8 cellular contexts compared by ENCODE assay signal in genomic region chr10:43105119-43105792, GRCh38. TPM values are rescaled to one million over a fixed set of nuclear protein-coding genes. Genes with fewer than 3 reads are reported as not detected.
DNase-seq lines count a peak whose midpoint lies in the region; ATAC-seq and TF ChIP-seq lines count a peak whose summit lies in the region.

No MANE protein-coding gene starts in this region.

- H3K4me1 Mint-ChIP-seq in CD4-positive, alpha-beta memory T cell, result peaks cover 5 to 13% (median 7%) of the 10 kb centered on the region in 4 donors
- peaks cover 6% of the 10 kb centered on the region for H3K4me1 Mint-ChIP-seq in activated T-cell treated with anti-CD3 and anti-CD28 coated beads, Interleukin-2, amount 50 U/mL, for 24 hours (ENCODE audit: low read depth)

- no peaks in the 10 kb centered on the region for H3K36me3 ChIP-seq in CD4-positive, alpha-beta memory T cell (ENCODE audit: insufficient read depth, low read length)
- no peaks in the 10 kb centered on the region for H3K36me3 ChIP-seq in esophagus squamous epithelium
- H3K36me3 ChIP-seq in muscle layer of duodenum (ENCODE audit: control insufficient read depth in 1 of 2, insufficient read depth in 2 of 2, low read length in 2 of 2), result no peaks in the 10 kb centered on the region

- peak; percentile 69 to 79 (median 71) for DNase-seq in CD4-positive, alpha-beta memory T cell
- peak; percentile 75 for DNase-seq in OCI-M1 (lab: John Stamatoyannopoulos, UW)
- peak; percentile 91 for DNase-seq in activated T-cell treated with anti-CD3 and anti-CD28 coated beads, Interleukin-2, amount 50 U/mL, for 24 hours
- peak; percentile 10 for DNase-seq in esophagus squamous epithelium (lab: John Stamatoyannopoulos, UW)
- peak; percentile 48 to 56 for DNase-seq in stimulated activated CD8-positive, alpha-beta memory T cell treated with anti-CD3 and anti-CD28 coated beads, Interleukin-4, amount 100 ng/mL, for 4 hours (ENCODE audit: low read depth in 2 of 2, low spot score in 1 of 2)

- no peak for TF ChIP-seq POLR2A in esophagus squamous epithelium (IDR thresholded peaks at IDR 0.05)

- WGBS in esophagus squamous epithelium, 2 donors, result 0% methylated on average over 12 of the region's 64 CpGs; no CpG with 5 or more reads in 1 of the 2 donors

- no peaks in the 10 kb centered on the region for H3K36me3 Mint-ChIP-seq in CD4-positive, alpha-beta memory T cell
- no peaks in the 10 kb centered on the region for H3K36me3 Mint-ChIP-seq in activated T-cell treated with anti-CD3 and anti-CD28 coated beads, Interleukin-2, amount 50 U/mL, for 24 hours (ENCODE audit: low read depth)

- H3K27me3 ChIP-seq in CD4-positive, alpha-beta memory T cell (ENCODE audit: insufficient read depth, low read length), result no peaks in the 10 kb centered on the region
- H3K27me3 ChIP-seq in esophagus squamous epithelium (peaks cover 0 to 49% (median 5%) of the 10 kb centered on the region in 4 donors), muscle layer of duodenum (ENCODE audit: low read depth, low read length) (no peaks in the 10 kb centered on the region)

- CTCF ChIA-PET in CD4-positive, alpha-beta memory T cell (lab: Charles Lee; ENCODE audit: partially characterized antibody), result interaction anchor here (1.0 to 2.1 kb wide), 3 partner anchors 10 to 927 kb away, joined by 3 to 14 read pairs (median 4); no protein-coding TSS in a partner anchor

- H3K27ac Mint-ChIP-seq in CD4-positive, alpha-beta memory T cell, result no peak overlapping the region
- peak overlapping the region; percentile 22 for H3K27ac Mint-ChIP-seq in activated T-cell treated with anti-CD3 and anti-CD28 coated beads, Interleukin-2, amount 50 U/mL, for 24 hours

- peak overlapping the region; percentile 19 for H3K27ac ChIP-seq in CD4-positive, alpha-beta memory T cell (ENCODE audit: low read depth, low read length)
- peak overlapping the region in 1 of 4 donors; percentile 18 for H3K27ac ChIP-seq in esophagus squamous epithelium
- no peak overlapping the region for H3K27ac ChIP-seq in muscle layer of duodenum (ENCODE audit: low read length)

- H3K27me3 Mint-ChIP-seq in CD4-positive, alpha-beta memory T cell, result peaks cover 13 to 17% of the 10 kb centered on the region in 2 donors
- peaks cover 31% of the 10 kb centered on the region for H3K27me3 Mint-ChIP-seq in activated T-cell treated with anti-CD3 and anti-CD28 coated beads, Interleukin-2, amount 50 U/mL, for 24 hours

- H3K4me1 ChIP-seq in CD4-positive, alpha-beta memory T cell (ENCODE audit: insufficient read depth, low read length), result peaks cover 15% of the 10 kb centered on the region
- peaks cover 9 to 28% (median 22%) of the 10 kb centered on the region in 3 donors for H3K4me1 ChIP-seq in esophagus squamous epithelium
- peaks cover 0 to 12% of the 10 kb centered on the region in 2 donors for H3K4me1 ChIP-seq in muscle layer of duodenum (ENCODE audit: control insufficient read depth in 1 of 2, insufficient read depth in 2 of 2, low read length in 2 of 2)

- POLR2A ChIA-PET in CD4-positive, alpha-beta memory T cell (lab: Charles Lee; ENCODE audit: partially characterized antibody), result interaction anchor here (1.1 to 1.8 kb wide), 2 partner anchors 16 to 33 kb away, joined by 3 to 6 read pairs; partner anchors contain the start of gene CSGALNACT2

- ATAC-seq in GM19395 (IDR thresholded peaks at IDR 0.05; ENCODE audit: unreplicated experiment) (peak; percentile 82), HG03469 (IDR thresholded peaks at IDR 0.05; ENCODE audit: unreplicated experiment) (peak; percentile 77)

- intact Hi-C loops in CD4-positive, alpha-beta memory T cell (cut with micrococcal nuclease), result loop anchor here (1.0 kb wide), 1 partner anchor 357 kb away; no protein-coding TSS in a partner anchor
- intact Hi-C loops in esophagus squamous epithelium (cut with DNase I), result no loop called here

- no peaks in the 10 kb centered on the region for H3K9me3 ChIP-seq in CD4-positive, alpha-beta memory T cell (ENCODE audit: control insufficient read depth in 1 of 2, low read length in 2 of 2)
- H3K9me3 ChIP-seq in esophagus squamous epithelium (no peaks in the 10 kb centered on the region), muscle layer of duodenum (ENCODE audit: control insufficient read depth in 1 of 2, low read length in 2 of 2) (no peaks in the 10 kb centered on the region)

- H3K4me3 Mint-ChIP-seq in CD4-positive, alpha-beta memory T cell, result peak overlapping the region; percentile 70 to 84 (median 80)
- peak overlapping the region; percentile 67 for H3K4me3 Mint-ChIP-seq in activated T-cell treated with anti-CD3 and anti-CD28 coated beads, Interleukin-2, amount 50 U/mL, for 24 hours

- H3K4me3 ChIP-seq in CD4-positive, alpha-beta memory T cell (ENCODE audit: low read length in 2 of 2), result peak overlapping the region; percentile 76 to 77
- H3K4me3 ChIP-seq in esophagus squamous epithelium (peak overlapping the region; percentile 36 to 76 (median 50)), muscle layer of duodenum (ENCODE audit: low read depth in 1 of 2, low read length in 2 of 2) (peak overlapping the region; percentile 56 to 64)

- TF ChIP-seq CTCF in esophagus squamous epithelium (IDR thresholded peaks at IDR 0.05), result peak; percentile 94 to 100 (median 98)

- H3K9me3 Mint-ChIP-seq in CD4-positive, alpha-beta memory T cell, result no peaks in the 10 kb centered on the region
- H3K9me3 Mint-ChIP-seq in activated T-cell treated with anti-CD3 and anti-CD28 coated beads, Interleukin-2, amount 50 U/mL, for 24 hours, result no peaks in the 10 kb centered on the region

RNA-seq across cellular contexts. Expression of gene RET, which starts 28.4 kb away (rescaled TPM):
- not detected for total RNA-seq in CD4-positive, alpha-beta memory T cell
- not detected for polyA plus RNA-seq in CD4-positive, alpha-beta memory T cell
- total RNA-seq in esophagus squamous epithelium, result under 1 TPM; 0.04 to 0.19 (median 0.11) TPM

RNA-seq across cellular contexts. Expression of gene CSGALNACT2, which starts 33.0 kb away (rescaled TPM):
- 10 to 100 TPM; 45.3 to 48.2 TPM for total RNA-seq in CD4-positive, alpha-beta memory T cell
- polyA plus RNA-seq in CD4-positive, alpha-beta memory T cell, result 10 to 100 TPM; 21.1 to 23.5 TPM
- 10 to 100 TPM in 1 of 4 donors, 1 to 10 TPM in 3; 2.8 to 18.5 (median 6.8) TPM for total RNA-seq in esophagus squamous epithelium

Comparison
In these comparisons a context has a peak if more than half of its experiments do, and no peak if none do; other contexts are left out.
1. DNase-seq: peak in every context shown above with its lines; median percentile 91 in activated T-cell treated with anti-CD3 and anti-CD28 coated beads, Interleukin-2, amount 50 U/mL, for 24 hours; 75 in OCI-M1; 71 in CD4-positive, alpha-beta memory T cell; 52 in stimulated activated CD8-positive, alpha-beta memory T cell treated with anti-CD3 and anti-CD28 coated beads, Interleukin-4, amount 100 ng/mL, for 4 hours; 10 in esophagus squamous epithelium.